Comparison of ENCODE assay signal across 2 cellular contexts in the genomic region with DNA sequence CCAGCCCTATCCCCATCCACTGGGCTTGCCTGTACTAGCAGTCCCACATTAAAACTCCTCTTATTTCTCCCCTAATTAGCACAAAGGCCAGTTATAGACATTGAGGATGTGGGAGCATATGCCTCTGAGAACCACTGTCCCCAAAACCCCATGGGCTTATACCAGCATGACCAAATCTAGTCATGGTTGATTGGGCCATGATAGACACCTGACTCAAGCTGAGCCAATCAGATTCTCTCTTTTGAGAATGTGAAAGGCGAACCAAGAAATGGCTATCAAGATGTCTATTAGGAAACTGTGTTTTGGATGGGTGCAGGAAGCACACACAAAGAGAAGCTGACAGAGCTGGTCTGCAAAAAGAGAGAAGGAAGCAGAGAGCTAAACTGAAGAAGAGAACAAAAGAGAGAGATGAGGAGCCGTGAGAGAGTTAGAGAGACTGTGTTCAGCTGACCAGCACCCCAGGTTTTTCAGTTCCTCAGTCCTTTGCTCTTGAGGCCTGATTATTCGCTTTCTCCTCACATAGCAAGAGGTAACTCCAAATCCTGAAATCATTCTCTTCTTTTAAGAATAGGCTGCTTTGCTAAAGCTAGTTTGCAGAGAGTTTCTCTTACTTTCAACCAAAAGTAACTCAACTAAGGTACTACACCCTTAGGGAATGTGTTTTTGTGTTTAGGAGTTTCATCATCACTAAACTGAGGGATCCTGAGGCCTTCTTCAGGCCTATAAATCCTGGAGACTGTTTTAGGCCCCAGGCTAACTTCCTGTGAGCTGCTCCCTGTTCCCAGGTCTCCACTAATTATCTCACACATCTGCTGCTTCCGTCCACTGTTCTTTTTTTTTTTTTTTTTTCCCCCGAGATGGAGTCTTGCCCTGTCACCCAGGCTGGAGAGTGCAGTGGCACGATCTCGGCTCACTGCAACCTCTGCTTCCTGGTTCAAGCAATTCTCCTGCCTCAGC.
A peak's percentile ranks its signal among the peaks of the same experiment; 100 is the strongest.
TF ChIP-seq lines count a peak whose summit lies in the region.

No MANE protein-coding gene starts in this region.

TF ChIP-seq in IMR-90, 13 proteins besides CTCF, POLR2A, EP300 and RAD21:
- TF ChIP-seq, protein P1, sequence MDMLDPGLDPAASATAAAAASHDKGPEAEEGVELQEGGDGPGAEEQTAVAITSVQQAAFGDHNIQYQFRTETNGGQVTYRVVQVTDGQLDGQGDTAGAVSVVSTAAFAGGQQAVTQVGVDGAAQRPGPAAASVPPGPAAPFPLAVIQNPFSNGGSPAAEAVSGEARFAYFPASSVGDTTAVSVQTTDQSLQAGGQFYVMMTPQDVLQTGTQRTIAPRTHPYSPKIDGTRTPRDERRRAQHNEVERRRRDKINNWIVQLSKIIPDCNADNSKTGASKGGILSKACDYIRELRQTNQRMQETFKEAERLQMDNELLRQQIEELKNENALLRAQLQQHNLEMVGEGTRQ (IDR thresholded peaks at IDR 0.05; ENCODE audit: low read depth, low read length): 0 out of 2 replicates have a peak, but pooled peaks have one; percentile 23
- TF ChIP-seq RCOR1 (IDR thresholded peaks at IDR 0.05; ENCODE audit: insufficient replicate concordance, low read length): no peak

TF ChIP-seq in GM12878, 131 proteins besides CTCF, POLR2A, EP300 and RAD21:
- TF ChIP-seq, protein P1 (IDR thresholded peaks at IDR 0.05; ENCODE audit: borderline replicate concordance, low read depth, low read length): peak; percentile 17; the same call in 1 of the 2 replicates
- TF ChIP-seq PAX8 (IDR thresholded peaks at IDR 0.05) (peak; percentile 73; the same call in 1 of the 2 replicates), BMI1 (IDR thresholded peaks at IDR 0.05; ENCODE audit: borderline replicate concordance) (no peak), STAT3 (IDR thresholded peaks at IDR 0.05; ENCODE audit: low read depth, low read length) (no peak), ESRRA (IDR thresholded peaks at IDR 0.05; ENCODE audit: low read length) (no peak), RAD51 (IDR thresholded peaks at IDR 0.05) (peak; percentile 80), MEF2B (IDR thresholded peaks at IDR 0.05; ENCODE audit: partially characterized antibody, poor library complexity, severe bottlenecking) (peak; percentile 48), GATAD2B (conservative IDR thresholded peaks at IDR 0.05; ENCODE audit: low read depth) (no peak), IKZF2 (IDR thresholded peaks at IDR 0.05) (peak in 1 of 2 experiments; percentile 25; a peak in 1 of 4 replicates), ETV6 (conservative IDR thresholded peaks at IDR 0.05 in 1 of 2, IDR thresholded peaks at IDR 0.05 in 1 of 2; ENCODE audit: borderline replicate concordance in 1 of 2, low read depth in 1 of 2) (no peak), SPI1 (IDR thresholded peaks at IDR 0.05; ENCODE audit: borderline replicate concordance, insufficient read depth, low read depth, low read length) (peak; percentile 72; the same call in 1 of the 2 replicates), SREBF1 (IDR thresholded peaks at IDR 0.05; ENCODE audit: low read length) (no peak), MTA2 (IDR thresholded peaks at IDR 0.05; ENCODE audit: low read depth) (peak; percentile 21; the same call in 1 of the 2 replicates), USF1 (IDR thresholded peaks at IDR 0.05; ENCODE audit: borderline replicate concordance, extremely low read length, insufficient read depth, low read depth, low read length) (peak; percentile 48), ZNF687 (IDR thresholded peaks at IDR 0.05) (peak; percentile 47; the same call in 1 of the 2 replicates)
- TF ChIP-seq, protein P2, sequence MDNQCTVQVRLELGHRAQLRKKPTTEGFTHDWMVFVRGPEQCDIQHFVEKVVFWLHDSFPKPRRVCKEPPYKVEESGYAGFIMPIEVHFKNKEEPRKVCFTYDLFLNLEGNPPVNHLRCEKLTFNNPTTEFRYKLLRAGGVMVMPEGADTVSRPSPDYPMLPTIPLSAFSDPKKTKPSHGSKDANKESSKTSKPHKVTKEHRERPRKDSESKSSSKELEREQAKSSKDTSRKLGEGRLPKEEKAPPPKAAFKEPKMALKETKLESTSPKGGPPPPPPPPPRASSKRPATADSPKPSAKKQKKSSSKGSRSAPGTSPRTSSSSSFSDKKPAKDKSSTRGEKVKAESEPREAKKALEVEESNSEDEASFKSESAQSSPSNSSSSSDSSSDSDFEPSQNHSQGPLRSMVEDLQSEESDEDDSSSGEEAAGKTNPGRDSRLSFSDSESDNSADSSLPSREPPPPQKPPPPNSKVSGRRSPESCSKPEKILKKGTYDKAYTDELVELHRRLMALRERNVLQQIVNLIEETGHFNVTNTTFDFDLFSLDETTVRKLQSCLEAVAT (IDR thresholded peaks at IDR 0.05): no peak
- TF ChIP-seq, protein P3, sequence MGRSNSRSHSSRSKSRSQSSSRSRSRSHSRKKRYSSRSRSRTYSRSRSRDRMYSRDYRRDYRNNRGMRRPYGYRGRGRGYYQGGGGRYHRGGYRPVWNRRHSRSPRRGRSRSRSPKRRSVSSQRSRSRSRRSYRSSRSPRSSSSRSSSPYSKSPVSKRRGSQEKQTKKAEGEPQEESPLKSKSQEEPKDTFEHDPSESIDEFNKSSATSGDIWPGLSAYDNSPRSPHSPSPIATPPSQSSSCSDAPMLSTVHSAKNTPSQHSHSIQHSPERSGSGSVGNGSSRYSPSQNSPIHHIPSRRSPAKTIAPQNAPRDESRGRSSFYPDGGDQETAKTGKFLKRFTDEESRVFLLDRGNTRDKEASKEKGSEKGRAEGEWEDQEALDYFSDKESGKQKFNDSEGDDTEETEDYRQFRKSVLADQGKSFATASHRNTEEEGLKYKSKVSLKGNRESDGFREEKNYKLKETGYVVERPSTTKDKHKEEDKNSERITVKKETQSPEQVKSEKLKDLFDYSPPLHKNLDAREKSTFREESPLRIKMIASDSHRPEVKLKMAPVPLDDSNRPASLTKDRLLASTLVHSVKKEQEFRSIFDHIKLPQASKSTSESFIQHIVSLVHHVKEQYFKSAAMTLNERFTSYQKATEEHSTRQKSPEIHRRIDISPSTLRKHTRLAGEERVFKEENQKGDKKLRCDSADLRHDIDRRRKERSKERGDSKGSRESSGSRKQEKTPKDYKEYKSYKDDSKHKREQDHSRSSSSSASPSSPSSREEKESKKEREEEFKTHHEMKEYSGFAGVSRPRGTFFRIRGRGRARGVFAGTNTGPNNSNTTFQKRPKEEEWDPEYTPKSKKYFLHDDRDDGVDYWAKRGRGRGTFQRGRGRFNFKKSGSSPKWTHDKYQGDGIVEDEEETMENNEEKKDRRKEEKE (IDR thresholded peaks at IDR 0.05): no peak
